1 cellular context compared by ENCODE assay signal in genomic region chr4:20672262-20672661, GRCh38.
A peak's percentile ranks its signal among the peaks of the same experiment; 100 is the strongest.
TF ChIP-seq lines count a peak whose summit lies in the region.

No MANE protein-coding gene starts in this region.

TF ChIP-seq in H1, 55 proteins besides CTCF, POLR2A, EP300 and RAD21:
- TF ChIP-seq MAFK (IDR thresholded peaks at IDR 0.05; ENCODE audit: low read depth, low read length), result no peak
- 0 out of 2 replicates have a peak, but pooled peaks have one; percentile 25 for TF ChIP-seq YY1 (IDR thresholded peaks at IDR 0.05; ENCODE audit: low read depth, low read length)
- TF ChIP-seq GTF2F1 (IDR thresholded peaks at IDR 0.05; ENCODE audit: borderline replicate concordance, low read depth, low read length), result no peak
- no peak for TF ChIP-seq JUN (IDR thresholded peaks at IDR 0.05; ENCODE audit: low read depth, low read length)
- no peak for TF ChIP-seq CHD1 (IDR thresholded peaks at IDR 0.05; ENCODE audit: low read depth, low read length)
